ENCODE assay signal across 9 cellular contexts in the genomic region with DNA sequence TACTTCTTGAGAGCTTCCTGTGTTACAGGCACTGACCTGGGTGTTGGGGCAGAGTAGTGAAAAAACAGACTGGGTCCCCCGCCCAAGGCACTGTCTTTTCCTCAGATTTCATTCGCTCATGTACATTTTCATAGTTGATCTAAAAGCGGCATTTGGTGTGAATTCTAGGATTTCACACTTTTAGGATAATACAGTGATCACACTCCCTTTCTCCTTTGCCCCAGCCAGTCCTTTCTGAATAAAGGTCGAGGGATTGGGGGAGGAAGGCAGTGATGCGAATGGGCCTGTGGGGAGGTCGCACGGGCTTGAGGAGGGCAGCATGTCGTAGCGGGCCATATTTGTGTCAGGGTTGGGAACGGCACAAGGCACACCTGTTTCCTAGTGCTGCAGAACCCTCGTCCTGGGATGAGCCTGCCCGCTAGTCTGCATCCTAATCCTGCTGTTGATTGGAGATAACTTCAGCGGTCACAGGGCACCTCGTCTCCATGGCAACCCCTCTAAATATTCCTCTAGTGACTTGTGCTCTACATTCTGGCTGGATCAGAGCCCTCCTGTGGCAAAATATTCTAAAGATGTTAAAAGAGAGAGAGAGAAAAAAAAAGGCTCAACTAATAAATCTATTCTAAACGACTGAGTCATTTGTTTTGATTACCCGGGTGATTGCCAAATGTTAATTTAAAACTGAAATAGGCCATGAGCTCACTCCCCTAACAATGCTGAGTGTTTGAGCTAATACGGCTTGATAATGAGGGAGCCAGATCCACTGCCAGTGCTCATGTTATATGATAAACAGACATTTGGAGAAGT. TPM values are rescaled to one million over a fixed set of nuclear protein-coding genes. Genes with fewer than 3 reads are reported as not detected.
A peak's percentile ranks its signal among the peaks of the same experiment; 100 is the strongest.
DNase-seq lines count a peak whose midpoint lies in the region; ATAC-seq, FAIRE-seq and TF ChIP-seq lines count a peak whose summit lies in the region.
"Had no signal": no experiment of that assay in that cellular context is flagged by ENCODE, and none has a peak within 500 bp of the region (broad histone marks: within the 10 kb centered on the region; RNA-seq: fewer than 3 reads in every experiment).

No MANE protein-coding gene starts in this region.

- H3K4me3 Mint-ChIP-seq in CD8-positive, alpha-beta memory T cell = no peak overlapping the region

- no peak overlapping the region for H3K9ac ChIP-seq in endocrine pancreas (ENCODE audit: control insufficient read depth, insufficient read depth, low read length)

- no peak for FAIRE-seq in GM12892 (lab: Jason Lieb, UNC)

- no peaks in the 10 kb centered on the region for H3K9me3 Mint-ChIP-seq in CD8-positive, alpha-beta memory T cell

- no peak overlapping the region for H3K27ac Mint-ChIP-seq in CD8-positive, alpha-beta memory T cell

- no peaks in the 10 kb centered on the region for H3K36me3 ChIP-seq in endocrine pancreas (ENCODE audit: control insufficient read depth, insufficient read depth, low read length)
- no peaks in the 10 kb centered on the region for H3K36me3 ChIP-seq in CD8-positive, alpha-beta memory T cell (ENCODE audit: insufficient read depth, low read length)
- H3K36me3 ChIP-seq: neutrophil had no signal

- H3K27ac ChIP-seq in CD8-positive, alpha-beta memory T cell (ENCODE audit: low read depth, low read length) = no peak overlapping the region
- H3K27ac ChIP-seq: neutrophil had no signal

- TF ChIP-seq CTCF in AG09319 (IDR thresholded peaks at IDR 0.05; ENCODE audit: low read depth, low read length) = no peak; the same call in 1 of the 2 replicates

- H3K27me3 Mint-ChIP-seq in CD8-positive, alpha-beta memory T cell = peaks cover 0 to 3% of the 10 kb centered on the region in 2 donors

- DNase-seq in AG09319 (ENCODE audit: extremely low read depth, low read depth) (peak; percentile 96), NCI-H2196 treated with DMSO at 0.1 percent for 48 hours (lab: John Stamatoyannopoulos, UW; ENCODE audit: unreplicated experiment) (peak; percentile 32), mucosa of gallbladder (ENCODE audit: low spot score) (peak; percentile 31), GM12892 (ENCODE audit: insufficient read length) (no peak), activated gamma-delta T cell (lab: John Stamatoyannopoulos, UW) (no peak)
- no peak for DNase-seq in CD8-positive, alpha-beta memory T cell

- no peaks in the 10 kb centered on the region for H3K4me1 Mint-ChIP-seq in CD8-positive, alpha-beta memory T cell

- ATAC-seq in HG02610 (IDR thresholded peaks at IDR 0.05; ENCODE audit: unreplicated experiment) = no peak

- no peak for TF ChIP-seq POLR2A in GM12892 (IDR thresholded peaks at IDR 0.05; ENCODE audit: low read depth, low read length)

- CTCF ChIA-PET in CD8-positive, alpha-beta memory T cell (lab: Charles Lee) = no interaction called here

- POLR2A ChIA-PET in CD8-positive, alpha-beta memory T cell (lab: Charles Lee) = no interaction called here

- H3K9me3 ChIP-seq in endocrine pancreas (ENCODE audit: control insufficient read depth, low read length) = no peaks in the 10 kb centered on the region
- no peaks in the 10 kb centered on the region for H3K9me3 ChIP-seq in CD8-positive, alpha-beta memory T cell (ENCODE audit: low read length)
- H3K9me3 ChIP-seq: neutrophil had no signal

- H3K4me3 ChIP-seq in endocrine pancreas (ENCODE audit: control insufficient read depth, insufficient read depth, low read length) = peak overlapping the region; percentile 20
- no peak overlapping the region for H3K4me3 ChIP-seq in CD8-positive, alpha-beta memory T cell (ENCODE audit: low read length)

- peaks cover 9% of the 10 kb centered on the region for H3K4me1 ChIP-seq in endocrine pancreas (ENCODE audit: control insufficient read depth, insufficient read depth, low read length)
- no peaks in the 10 kb centered on the region for H3K4me1 ChIP-seq in CD8-positive, alpha-beta memory T cell (ENCODE audit: insufficient read depth, low read length)

- H3K36me3 Mint-ChIP-seq in CD8-positive, alpha-beta memory T cell = peaks cover 0 to 1% (median 0%) of the 10 kb centered on the region in 3 donors

- no peaks in the 10 kb centered on the region for H3K27me3 ChIP-seq in endocrine pancreas (ENCODE audit: control insufficient read depth, insufficient read depth, low read length)
- no peaks in the 10 kb centered on the region for H3K27me3 ChIP-seq in CD8-positive, alpha-beta memory T cell (ENCODE audit: insufficient read depth, low read length, poor library complexity, severe bottlenecking)

RNA-seq across cellular contexts. Expression of a gene that starts 21.8 kb away (rescaled TPM):
- total RNA-seq in mucosa of gallbladder = 381 TPM
- 1 to 10 TPM; 7.5 to 8.1 TPM for total RNA-seq in CD8-positive, alpha-beta memory T cell
- polyA plus RNA-seq in CD8-positive, alpha-beta memory T cell = 18.5 TPM
- polyA plus RNA-seq in GM12892 (2012; ENCODE audit: missing spikeins) = 5.4 TPM

Comparison
In these comparisons a context has a peak if more than half of its experiments do, and no peak if none do; other contexts are left out.
1. DNase-seq: peak in AG09319 (single experiment), NCI-H2196 treated with DMSO at 0.1 percent for 48 hours (single experiment) and mucosa of gallbladder (single experiment); none in CD8-positive, alpha-beta memory T cell (0 of 5), GM12892 (single experiment) and activated gamma-delta T cell (single experiment).
2. RNA of a gene that starts 21.8 kb away (total RNA-seq): 381 TPM in mucosa of gallbladder (single experiment); 7.5 to 8.1 TPM in CD8-positive, alpha-beta memory T cell; every median in the first group is over 10 times any median in the second.